8 cellular contexts compared by ENCODE assay signal in the genomic region with DNA sequence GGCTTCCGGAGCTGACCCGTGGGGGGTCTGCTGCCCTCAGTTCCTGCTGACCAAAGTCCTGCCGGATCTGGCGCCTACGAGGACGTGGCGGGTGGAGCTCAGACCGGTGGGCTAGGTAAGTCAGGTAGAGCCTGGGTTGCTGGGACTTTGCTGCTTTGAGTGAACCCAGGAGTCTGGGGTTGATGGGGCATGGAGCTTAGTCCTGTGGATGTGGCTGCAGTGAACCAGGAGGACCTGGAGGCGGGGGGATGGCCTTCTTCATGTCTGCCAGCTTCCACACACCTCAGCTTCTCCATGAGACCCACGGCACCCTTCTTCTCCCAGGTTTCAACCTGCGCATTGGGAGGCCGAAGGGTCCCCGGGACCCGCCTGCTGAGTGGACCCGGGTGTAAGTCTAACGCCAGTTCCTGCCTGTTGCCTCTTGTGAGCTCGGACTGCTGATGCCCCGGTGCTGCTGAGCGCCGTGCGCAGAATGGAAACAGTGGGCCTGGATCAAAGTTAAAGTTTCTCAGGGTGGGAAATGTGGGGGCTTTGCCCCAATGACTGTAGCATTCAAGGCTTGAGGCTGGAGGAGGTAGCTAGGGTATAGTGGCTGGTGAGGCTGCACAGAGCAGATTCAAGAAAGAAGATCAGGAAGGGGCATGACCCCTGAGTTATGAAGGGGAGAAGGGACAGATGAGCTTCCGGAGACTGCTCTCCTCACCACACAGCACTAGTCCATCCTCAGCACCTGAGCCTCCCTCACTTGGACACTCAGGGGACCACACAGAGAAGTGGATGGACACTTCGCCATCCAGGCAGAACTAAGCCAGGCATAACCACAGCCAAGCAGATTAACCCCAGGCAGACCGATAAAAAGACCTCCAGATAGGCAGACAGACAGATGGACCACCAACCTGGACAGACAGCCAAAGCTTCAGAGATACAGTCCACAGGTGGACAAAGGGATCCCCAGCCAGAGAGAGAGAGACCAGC. TPM values are rescaled to one million over a fixed set of nuclear protein-coding genes. Genes with fewer than 3 reads are reported as not detected.
DNase-seq lines count a peak whose midpoint lies in the region; ATAC-seq and TF ChIP-seq lines count a peak whose summit lies in the region.

No MANE protein-coding gene starts in this region.

- peak overlapping the region; percentile 89 for H3K27ac Mint-ChIP-seq in activated CD4-positive, alpha-beta memory T cell treated with anti-CD3 and anti-CD28 coated beads, Interleukin-2, amount 10 ng/mL, durations not matched to agents 7 days and 5 days

- no peak for DNase-seq in AG04449 (ENCODE audit: low read depth, low spot score)
- peak; percentile 16 for DNase-seq in activated CD4-positive, alpha-beta memory T cell treated with anti-CD3 and anti-CD28 coated beads, Interleukin-2, amount 10 ng/mL, durations not matched to agents 7 days and 5 days
- no peak for DNase-seq in SHP77 (lab: John Stamatoyannopoulos, UW)
- no peak for DNase-seq in KG1 (lab: John Stamatoyannopoulos, UW)
- no peak for DNase-seq in NCI-H510A (lab: John Stamatoyannopoulos, UW)

- no peaks in the 10 kb centered on the region for H3K9me3 ChIP-seq in iPS-18c (ENCODE audit: control insufficient read depth, insufficient read depth, low read length)
- no peaks in the 10 kb centered on the region for H3K9me3 ChIP-seq in subcutaneous abdominal adipose tissue (ENCODE audit: control insufficient read depth in 5 of 5, low read length in 5 of 5)

- peak overlapping the region; percentile 90 for H3K4me3 ChIP-seq in AG04449 (ENCODE audit: low read depth, low read length)
- H3K4me3 ChIP-seq in iPS-18c (ENCODE audit: insufficient read depth, low read depth, low read length), result peak overlapping the region; percentile 94
- peak overlapping the region; percentile 89 to 94 (median 91) for H3K4me3 ChIP-seq in subcutaneous abdominal adipose tissue (ENCODE audit: low read depth in 1 of 5, low read length in 5 of 5)

- no peaks in the 10 kb centered on the region for H3K27me3 ChIP-seq in subcutaneous abdominal adipose tissue (ENCODE audit: control insufficient read depth in 5 of 5, insufficient read depth in 4 of 5, low read length in 5 of 5)

- peak; percentile 2 for ATAC-seq in GM21737 (IDR thresholded peaks at IDR 0.05; ENCODE audit: unreplicated experiment)

- H3K27ac ChIP-seq in subcutaneous abdominal adipose tissue (ENCODE audit: low read depth, low read length), result peak overlapping the region; percentile 72

- H3K27me3 Mint-ChIP-seq in activated CD4-positive, alpha-beta memory T cell treated with anti-CD3 and anti-CD28 coated beads, Interleukin-2, amount 10 ng/mL, durations not matched to agents 7 days and 5 days, result no peaks in the 10 kb centered on the region

- CTCF ChIA-PET in AG04449 (lab: Yijun Ruan, JAX), result interaction anchor here (1.0 to 2.5 kb wide), 10 partner anchors 11 to 193 kb away, joined by 3 to 53 read pairs (median 6); partner anchors contain the start of genes IMP4 and PTPN18
- CTCF ChIA-PET in activated CD4-positive, alpha-beta memory T cell treated with anti-CD3 and anti-CD28 coated beads, Interleukin-2, amount 10 ng/mL, durations not matched to agents 7 days and 5 days (lab: Charles Lee), result interaction anchor here (0.7 to 3.2 kb wide), 8 partner anchors 10 to 437 kb away, joined by 3 to 29 read pairs (median 4); partner anchors contain the start of genes IMP4 and SMPD4

- POLR2A ChIA-PET in AG04449 (lab: Yijun Ruan, JAX), result interaction anchor here (0.5 to 1.7 kb wide), 4 partner anchors 11 to 31 kb away, joined by 3 to 6 read pairs (median 4); partner anchors contain the start of gene IMP4
- POLR2A ChIA-PET in activated CD4-positive, alpha-beta memory T cell treated with anti-CD3 and anti-CD28 coated beads, Interleukin-2, amount 10 ng/mL, durations not matched to agents 7 days and 5 days (lab: Charles Lee), result interaction anchor here (0.7 to 3.7 kb wide), 14 partner anchors 9 to 355 kb away, joined by 3 to 60 read pairs (median 4); partner anchors contain the start of genes IMP4, MZT2B, PTPN18 and SMPD4

- peaks cover 70% of the 10 kb centered on the region for H3K36me3 Mint-ChIP-seq in activated CD4-positive, alpha-beta memory T cell treated with anti-CD3 and anti-CD28 coated beads, Interleukin-2, amount 10 ng/mL, durations not matched to agents 7 days and 5 days (ENCODE audit: low read depth)

- H3K9ac ChIP-seq in subcutaneous abdominal adipose tissue (ENCODE audit: low read length in 5 of 5), result peak overlapping the region; percentile 77 to 96 (median 82)

- H3K36me3 ChIP-seq in subcutaneous abdominal adipose tissue (ENCODE audit: control insufficient read depth in 5 of 5, insufficient read depth in 5 of 5, low read length in 5 of 5), result peaks cover 3 to 22% (median 7%) of the 10 kb centered on the region in 5 donors

- peaks cover 6 to 58% (median 32%) of the 10 kb centered on the region in 5 donors for H3K4me1 ChIP-seq in subcutaneous abdominal adipose tissue (ENCODE audit: control insufficient read depth in 5 of 5, insufficient read depth in 5 of 5, low read length in 5 of 5)

- peaks cover 79% of the 10 kb centered on the region for H3K4me1 Mint-ChIP-seq in activated CD4-positive, alpha-beta memory T cell treated with anti-CD3 and anti-CD28 coated beads, Interleukin-2, amount 10 ng/mL, durations not matched to agents 7 days and 5 days

- H3K4me3 Mint-ChIP-seq in activated CD4-positive, alpha-beta memory T cell treated with anti-CD3 and anti-CD28 coated beads, Interleukin-2, amount 10 ng/mL, durations not matched to agents 7 days and 5 days, result peak overlapping the region; percentile 87

- no peak for TF ChIP-seq CTCF in AG04449 (IDR thresholded peaks at IDR 0.05; ENCODE audit: insufficient read depth, low read length, missing control alignments)

- H3K9me3 Mint-ChIP-seq in activated CD4-positive, alpha-beta memory T cell treated with anti-CD3 and anti-CD28 coated beads, Interleukin-2, amount 10 ng/mL, durations not matched to agents 7 days and 5 days, result peaks cover 7% of the 10 kb centered on the region

RNA-seq across cellular contexts. Expression of gene PTPN18, which starts 17.3 kb away (rescaled TPM):
- 10 to 100 TPM; 98.0 to 98.6 TPM for total RNA-seq in activated CD4-positive, alpha-beta memory T cell treated with anti-CD3 and anti-CD28 coated beads, Interleukin-2, amount 10 ng/mL, durations not matched to agents 7 days and 5 days

RNA-seq across cellular contexts. Expression of gene IMP4, which starts 30.4 kb away (rescaled TPM):
- total RNA-seq in activated CD4-positive, alpha-beta memory T cell treated with anti-CD3 and anti-CD28 coated beads, Interleukin-2, amount 10 ng/mL, durations not matched to agents 7 days and 5 days, result 10 to 100 TPM; 57.7 to 58.9 TPM
